9 cellular contexts compared by ENCODE assay signal in genomic region chr15:41512078-41512394, GRCh38. TPM values are rescaled to one million over a fixed set of nuclear protein-coding genes. Genes with fewer than 3 reads are reported as not detected.
DNase-seq lines count a peak whose midpoint lies in the region; ATAC-seq and TF ChIP-seq lines count a peak whose summit lies in the region.
"Had no signal": no experiment of that assay in that cellular context is flagged by ENCODE, and none has a peak within 500 bp of the region (broad histone marks: within the 10 kb centered on the region; RNA-seq: fewer than 3 reads in every experiment).

No MANE protein-coding gene starts in this region.

- no peaks in the 10 kb centered on the region for H3K9me3 Mint-ChIP-seq in activated CD4-positive, alpha-beta memory T cell treated with anti-CD3 and anti-CD28 coated beads for 36 hours
- H3K9me3 Mint-ChIP-seq in glutamatergic neuron (ENCODE audit: unreplicated experiment) = peaks cover 6% of the 10 kb centered on the region

- POLR2A ChIA-PET in activated CD4-positive, alpha-beta memory T cell treated with anti-CD3 and anti-CD28 coated beads for 36 hours (lab: Charles Lee) = interaction anchor here (0.6 kb wide), 1 partner anchor 381 kb away, joined by 3 read pairs; no protein-coding TSS in a partner anchor

- peaks cover 0 to 3% (median under 1%) of the 10 kb centered on the region in 3 donors for H3K36me3 ChIP-seq in skeletal muscle tissue (ENCODE audit: control insufficient read depth in 3 of 3, insufficient read depth in 3 of 3, low read length in 3 of 3)

- no peaks in the 10 kb centered on the region for H3K9me3 ChIP-seq in skeletal muscle tissue (ENCODE audit: control insufficient read depth in 3 of 3, low read length in 3 of 3)

- peak overlapping the region; percentile 52 for H3K4me3 Mint-ChIP-seq in activated CD4-positive, alpha-beta memory T cell treated with anti-CD3 and anti-CD28 coated beads for 36 hours
- H3K4me3 Mint-ChIP-seq in glutamatergic neuron (ENCODE audit: unreplicated experiment) = peak overlapping the region; percentile 67

- H3K27me3 Mint-ChIP-seq in activated CD4-positive, alpha-beta memory T cell treated with anti-CD3 and anti-CD28 coated beads for 36 hours = peaks cover 25% of the 10 kb centered on the region
- H3K27me3 Mint-ChIP-seq in glutamatergic neuron (ENCODE audit: unreplicated experiment) = peaks cover 26% of the 10 kb centered on the region

- TF ChIP-seq CTCF in glutamatergic neuron (IDR thresholded peaks at IDR 0.05; ENCODE audit: partially characterized antibody, unreplicated experiment) = no peak

- H3K4me1 ChIP-seq in skeletal muscle tissue (ENCODE audit: control insufficient read depth in 3 of 3, insufficient read depth in 3 of 3, low read length in 3 of 3) = peaks cover 15 to 21% (median 20%) of the 10 kb centered on the region in 3 donors

- H3K27ac ChIP-seq in skeletal muscle tissue (ENCODE audit: low read depth, low read length) = no peak overlapping the region

- DNase-seq in NCI-H1105 treated with DMSO at 0.1 percent for 48 hours (lab: John Stamatoyannopoulos, UW) (peak; percentile 40), NCI-H1105 (lab: John Stamatoyannopoulos, UW) (no peak), glutamatergic neuron (no peak), DMS153 (lab: John Stamatoyannopoulos, UW) (no peak)
- DNase-seq in activated CD4-positive, alpha-beta memory T cell treated with anti-CD3 and anti-CD28 coated beads for 36 hours = peak; percentile 35
- DNase-seq in activated CD4-positive, CD25-positive, alpha-beta regulatory T cell treated with anti-CD3 and anti-CD28 coated beads, Interleukin-2, amount 50 U/mL, for 72 hours = no peak
- DNase-seq: ACHN had no signal

- peak overlapping the region in 2 of 3 donors; percentile 14 to 66 for H3K4me3 ChIP-seq in skeletal muscle tissue (ENCODE audit: low read length in 3 of 3)

- intact Hi-C loops in activated CD4-positive, alpha-beta memory T cell treated with anti-CD3 and anti-CD28 coated beads for 36 hours (cut with micrococcal nuclease) = no loop called here

- ATAC-seq in HG02623 (IDR thresholded peaks at IDR 0.05; ENCODE audit: unreplicated experiment) = no peak

- H3K27me3 ChIP-seq in skeletal muscle tissue (ENCODE audit: control insufficient read depth in 3 of 3, insufficient read depth in 3 of 3, low read length in 3 of 3) = peaks cover 29 to 33% (median 30%) of the 10 kb centered on the region in 3 donors

- CTCF ChIA-PET in activated CD4-positive, alpha-beta memory T cell treated with anti-CD3 and anti-CD28 coated beads for 36 hours (lab: Charles Lee) = no interaction called here

- peaks cover 8% of the 10 kb centered on the region for H3K36me3 Mint-ChIP-seq in activated CD4-positive, alpha-beta memory T cell treated with anti-CD3 and anti-CD28 coated beads for 36 hours
- H3K36me3 Mint-ChIP-seq in glutamatergic neuron (ENCODE audit: unreplicated experiment) = no peaks in the 10 kb centered on the region

- no peak overlapping the region for H3K9ac ChIP-seq in skeletal muscle tissue (ENCODE audit: low read depth in 1 of 3, low read length in 3 of 3)

- H3K27ac Mint-ChIP-seq in activated CD4-positive, alpha-beta memory T cell treated with anti-CD3 and anti-CD28 coated beads for 36 hours = no peak overlapping the region
- no peak overlapping the region for H3K27ac Mint-ChIP-seq in glutamatergic neuron (ENCODE audit: unreplicated experiment)

- H3K4me1 Mint-ChIP-seq in activated CD4-positive, alpha-beta memory T cell treated with anti-CD3 and anti-CD28 coated beads for 36 hours (ENCODE audit: low read depth) = peaks cover 22% of the 10 kb centered on the region
- no peaks in the 10 kb centered on the region for H3K4me1 Mint-ChIP-seq in glutamatergic neuron (ENCODE audit: low read depth, unreplicated experiment)

RNA-seq across cellular contexts. Expression of gene LTK, which starts 1.6 kb away (rescaled TPM):
- under 1 TPM; 0.29 to 0.34 TPM for total RNA-seq in activated CD4-positive, alpha-beta memory T cell treated with anti-CD3 and anti-CD28 coated beads for 36 hours
- total RNA-seq in glutamatergic neuron (ENCODE audit: unreplicated experiment) = 3.2 TPM
- 4.2 TPM for total RNA-seq in skeletal muscle tissue

RNA-seq across cellular contexts. Expression of gene ITPKA, which starts 18.4 kb away (rescaled TPM):
- 1 to 10 TPM; 3.5 to 4.7 TPM for total RNA-seq in activated CD4-positive, alpha-beta memory T cell treated with anti-CD3 and anti-CD28 coated beads for 36 hours
- total RNA-seq in glutamatergic neuron (ENCODE audit: unreplicated experiment) (1.1 TPM), skeletal muscle tissue (not detected)

RNA-seq across cellular contexts. Expression of gene RPAP1, which starts 32.0 kb away (rescaled TPM):
- total RNA-seq in activated CD4-positive, alpha-beta memory T cell treated with anti-CD3 and anti-CD28 coated beads for 36 hours = 10 to 100 TPM; 45.0 to 49.9 TPM
- total RNA-seq in glutamatergic neuron (ENCODE audit: unreplicated experiment) = 48.9 TPM
- 6.8 TPM for total RNA-seq in skeletal muscle tissue

RNA-seq across cellular contexts. Expression of gene TYRO3, which starts 47.0 kb away (rescaled TPM):
- 1 to 10 TPM; 3.1 to 4.3 TPM for total RNA-seq in activated CD4-positive, alpha-beta memory T cell treated with anti-CD3 and anti-CD28 coated beads for 36 hours
- total RNA-seq in glutamatergic neuron (ENCODE audit: unreplicated experiment) (5.1 TPM), skeletal muscle tissue (11.5 TPM)

Comparison
In these comparisons a context has a peak if more than half of its experiments do, and no peak if none do; other contexts are left out.
1. DNase-seq: peak in NCI-H1105 treated with DMSO at 0.1 percent for 48 hours (single experiment) and activated CD4-positive, alpha-beta memory T cell treated with anti-CD3 and anti-CD28 coated beads for 36 hours (single experiment); none in NCI-H1105 (single experiment), glutamatergic neuron (single experiment), activated CD4-positive, CD25-positive, alpha-beta regulatory T cell treated with anti-CD3 and anti-CD28 coated beads, Interleukin-2, amount 50 U/mL, for 72 hours (single experiment) and DMS153 (single experiment).